Comparison of ENCODE assay signal across 8 cellular contexts in the genomic region with DNA sequence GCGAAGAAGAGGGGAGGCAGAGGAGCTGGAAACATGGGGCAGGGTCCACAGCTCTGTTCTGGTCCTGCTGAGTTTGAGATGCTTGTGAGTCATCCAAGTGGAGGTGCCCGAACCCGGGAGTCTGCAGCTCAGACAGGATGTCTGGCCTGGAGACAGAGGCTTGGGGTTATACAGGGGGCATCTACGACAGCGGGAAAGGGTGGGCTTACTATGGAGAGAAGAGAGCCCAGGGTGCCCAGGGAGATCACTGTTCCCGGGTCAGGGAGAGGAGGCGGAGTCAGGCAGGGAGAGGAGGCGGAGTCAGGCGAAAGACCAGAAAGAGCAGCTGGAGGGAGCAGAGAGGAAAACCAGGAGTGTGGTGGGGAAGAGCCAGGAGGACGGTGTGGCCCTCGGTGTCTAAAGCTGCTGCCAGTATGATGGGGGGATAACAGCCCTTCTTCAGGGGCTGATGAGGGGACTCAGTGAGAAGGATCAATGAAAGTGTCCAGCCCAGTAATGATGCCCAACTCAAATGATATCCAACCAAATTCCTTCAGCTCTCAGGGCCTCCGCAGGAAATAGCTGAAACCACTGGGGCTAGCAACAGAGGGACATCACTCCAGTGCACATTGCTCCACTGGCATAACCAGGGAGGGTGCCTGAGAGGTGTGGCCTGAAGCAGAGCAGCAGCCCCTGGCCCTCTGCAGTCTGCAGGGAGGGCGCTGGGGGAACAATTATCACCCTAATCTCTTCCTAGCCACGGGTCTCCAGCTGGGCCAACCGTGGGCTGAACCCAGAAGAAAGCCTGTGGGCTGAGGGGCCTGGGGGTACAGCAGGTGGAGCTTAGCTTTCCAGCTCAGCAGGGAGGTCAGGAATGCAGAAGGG. TPM values are rescaled to one million over a fixed set of nuclear protein-coding genes. Genes with fewer than 3 reads are reported as not detected.
DNase-seq lines count a peak whose midpoint lies in the region; ATAC-seq lines count a peak whose summit lies in the region.

No MANE protein-coding gene starts in this region.

- ATAC-seq in Right ventricle myocardium inferior (no peak), right cardiac atrium (peak; percentile 4 to 5), GM19463 (IDR thresholded peaks at IDR 0.05; ENCODE audit: unreplicated experiment) (no peak)
- no peak for ATAC-seq in activated T-helper 17 cell treated with anti-CD3 and anti-CD28 coated beads, Interleukin-2, amount 50 U/mL, for 72 hours (replicated peaks)
- no peak for ATAC-seq in activated CD4-positive, CD25-positive, alpha-beta regulatory T cell treated with anti-CD3 and anti-CD28 coated beads, Interleukin-2, amount 50 U/mL, for 24 hours

- H3K4me3 ChIP-seq in right cardiac atrium (ENCODE audit: low read length) (no peak overlapping the region), skeletal muscle tissue (ENCODE audit: low read length in 3 of 3) (peak overlapping the region in 2 of 3 donors; percentile 1 to 27)

- intact Hi-C loops in Right ventricle myocardium inferior (cut with DNase I), result no loop called here
- intact Hi-C loops in cardiac septum (cut with DNase I), result no loop called here
- intact Hi-C loops in right cardiac atrium (cut with DNase I), result no loop called here

- H3K27ac ChIP-seq in right cardiac atrium (ENCODE audit: low read length) (peak overlapping the region; percentile 48), skeletal muscle tissue (ENCODE audit: low read depth, low read length) (peak overlapping the region; percentile 96)

- H3K27me3 Mint-ChIP-seq in activated T-helper 17 cell treated with anti-CD3 and anti-CD28 coated beads, Interleukin-2, amount 50 U/mL, for 72 hours, result no peaks in the 10 kb centered on the region

- H3K36me3 ChIP-seq in skeletal muscle tissue (ENCODE audit: control insufficient read depth in 3 of 3, insufficient read depth in 3 of 3, low read length in 3 of 3), result no peaks in the 10 kb centered on the region

- H3K4me1 ChIP-seq in right cardiac atrium (ENCODE audit: control insufficient read depth, insufficient read depth, low read length), result peaks cover 12% of the 10 kb centered on the region
- H3K4me1 ChIP-seq in skeletal muscle tissue (ENCODE audit: control insufficient read depth in 3 of 3, insufficient read depth in 3 of 3, low read length in 3 of 3), result peaks cover 43 to 57% (median 52%) of the 10 kb centered on the region in 3 donors

- 21% methylated on average over 15 of the region's 15 CpGs for WGBS in right cardiac atrium

- peak overlapping the region; percentile 21 for H3K27ac Mint-ChIP-seq in activated T-helper 17 cell treated with anti-CD3 and anti-CD28 coated beads, Interleukin-2, amount 50 U/mL, for 72 hours

- H3K27me3 ChIP-seq in right cardiac atrium (ENCODE audit: control insufficient read depth, insufficient read depth) (no peaks in the 10 kb centered on the region), skeletal muscle tissue (ENCODE audit: control insufficient read depth in 3 of 3, insufficient read depth in 3 of 3, low read length in 3 of 3) (no peaks in the 10 kb centered on the region)

- H3K36me3 Mint-ChIP-seq in activated T-helper 17 cell treated with anti-CD3 and anti-CD28 coated beads, Interleukin-2, amount 50 U/mL, for 72 hours (ENCODE audit: low read depth), result no peaks in the 10 kb centered on the region

- H3K9me3 ChIP-seq in right cardiac atrium (ENCODE audit: control insufficient read depth, low read length), result no peaks in the 10 kb centered on the region
- no peaks in the 10 kb centered on the region for H3K9me3 ChIP-seq in skeletal muscle tissue (ENCODE audit: control insufficient read depth in 3 of 3, low read length in 3 of 3)

- H3K9ac ChIP-seq in skeletal muscle tissue (ENCODE audit: low read depth in 1 of 3, low read length in 3 of 3), result peak overlapping the region; percentile 19 to 84 (median 38)

- peak; percentile 75 for DNase-seq in Right ventricle myocardium inferior (ENCODE audit: missing footprints)
- no peak for DNase-seq in cardiac septum (ENCODE audit: low spot score)
- peak; percentile 65 to 88 (median 87) for DNase-seq in right cardiac atrium
- DNase-seq in NAMALWA (ENCODE audit: low spot score), result no peak

- no peaks in the 10 kb centered on the region for H3K9me3 Mint-ChIP-seq in activated T-helper 17 cell treated with anti-CD3 and anti-CD28 coated beads, Interleukin-2, amount 50 U/mL, for 72 hours

- H3K4me1 Mint-ChIP-seq in activated T-helper 17 cell treated with anti-CD3 and anti-CD28 coated beads, Interleukin-2, amount 50 U/mL, for 72 hours, result peaks cover 35% of the 10 kb centered on the region

- H3K4me3 Mint-ChIP-seq in activated T-helper 17 cell treated with anti-CD3 and anti-CD28 coated beads, Interleukin-2, amount 50 U/mL, for 72 hours, result peak overlapping the region; percentile 82

RNA-seq across cellular contexts. Expression of a gene that starts 2.6 kb away (rescaled TPM):
- total RNA-seq in Right ventricle myocardium inferior, result 72.3 TPM
- total RNA-seq in cardiac septum, result 148 TPM
- total RNA-seq in activated T-helper 17 cell treated with anti-CD3 and anti-CD28 coated beads, Interleukin-2, amount 50 U/mL, for 72 hours, result 100 to 1,000 TPM in 1 of 2 donors, 10 to 100 TPM in 1; 54.3 to 124 TPM
- 100 to 1,000 TPM; 128 to 161 (median 140) TPM for total RNA-seq in right cardiac atrium
- polyA plus RNA-seq in right cardiac atrium, result 60.2 TPM
- 32.9 TPM for total RNA-seq in skeletal muscle tissue

RNA-seq across cellular contexts. Expression of a gene that starts 9.5 kb away (rescaled TPM):
- total RNA-seq in Right ventricle myocardium inferior (23.3 TPM), cardiac septum (28.3 TPM), right cardiac atrium (10 to 100 TPM; 32.6 to 35.3 (median 34.9) TPM), skeletal muscle tissue (23.0 TPM)
- 10 to 100 TPM; 30.3 to 49.4 TPM for total RNA-seq in activated T-helper 17 cell treated with anti-CD3 and anti-CD28 coated beads, Interleukin-2, amount 50 U/mL, for 72 hours
- 56.8 TPM for polyA plus RNA-seq in right cardiac atrium

RNA-seq across cellular contexts. Expression of a gene that starts 11.6 kb away (rescaled TPM):
- 45.1 TPM for total RNA-seq in Right ventricle myocardium inferior
- 47.4 TPM for total RNA-seq in cardiac septum
- total RNA-seq in activated T-helper 17 cell treated with anti-CD3 and anti-CD28 coated beads, Interleukin-2, amount 50 U/mL, for 72 hours, result 10 to 100 TPM; 39.0 to 42.2 TPM
- total RNA-seq in right cardiac atrium, result 10 to 100 TPM; 40.5 to 46.6 (median 45.9) TPM
- polyA plus RNA-seq in right cardiac atrium, result 43.0 TPM
- total RNA-seq in skeletal muscle tissue, result 14.6 TPM

RNA-seq across cellular contexts. Expression of a gene that starts 15.1 kb away (rescaled TPM):
- total RNA-seq in Right ventricle myocardium inferior (61.0 TPM), cardiac septum (174 TPM), right cardiac atrium (10 to 100 TPM; 43.9 to 80.2 (median 48.2) TPM), skeletal muscle tissue (157 TPM)
- total RNA-seq in activated T-helper 17 cell treated with anti-CD3 and anti-CD28 coated beads, Interleukin-2, amount 50 U/mL, for 72 hours, result 100 to 1,000 TPM; 126 to 167 TPM
- 35.7 TPM for polyA plus RNA-seq in right cardiac atrium

RNA-seq across cellular contexts. Expression of a gene that starts 34.8 kb away (rescaled TPM):
- total RNA-seq in Right ventricle myocardium inferior, result 0.43 TPM
- 1.5 TPM for total RNA-seq in cardiac septum
- total RNA-seq in activated T-helper 17 cell treated with anti-CD3 and anti-CD28 coated beads, Interleukin-2, amount 50 U/mL, for 72 hours, result under 1 TPM; 0.52 to 0.79 TPM
- total RNA-seq in right cardiac atrium, result under 1 TPM; 0.28 to 0.88 (median 0.55) TPM
- 0.18 TPM for polyA plus RNA-seq in right cardiac atrium
- total RNA-seq in skeletal muscle tissue, result not detected

Comparison
In these comparisons a context has a peak if more than half of its experiments do, and no peak if none do; other contexts are left out.
1. ATAC-seq: peak in right cardiac atrium (2 of 2); none in Right ventricle myocardium inferior (single experiment), activated T-helper 17 cell treated with anti-CD3 and anti-CD28 coated beads, Interleukin-2, amount 50 U/mL, for 72 hours (single experiment), activated CD4-positive, CD25-positive, alpha-beta regulatory T cell treated with anti-CD3 and anti-CD28 coated beads, Interleukin-2, amount 50 U/mL, for 24 hours (0 of 2) and GM19463 (single experiment).
2. DNase-seq: peak in Right ventricle myocardium inferior (single experiment) and right cardiac atrium (3 of 3); none in cardiac septum (single experiment) and NAMALWA (single experiment).